In genomic region chr9:86303316-86303975, GRCh38 we compare ENCODE assay signal across 9 cellular contexts. TPM values are rescaled to one million over a fixed set of nuclear protein-coding genes. Genes with fewer than 3 reads are reported as not detected.
DNase-seq lines count a peak whose midpoint lies in the region; ATAC-seq and TF ChIP-seq lines count a peak whose summit lies in the region.
"Had no signal": no experiment of that assay in that cellular context is flagged by ENCODE, and none has a peak within 500 bp of the region (broad histone marks: within the 10 kb centered on the region; RNA-seq: fewer than 3 reads in every experiment).

No MANE protein-coding gene starts in this region.

- peaks cover 39% of the 10 kb centered on the region for H3K4me1 Mint-ChIP-seq in activated T-helper 1 cell treated with anti-CD3 and anti-CD28 coated beads, Interleukin-12 subunit alpha, Interleukin-12 subunit beta, Interleukin-2, Interleukin-4 antibody, amounts not matched to agents 30 ng/mL and 10 ng/mL and 1 ng/mL, durations not matched to agents 14 hours and 24 hours and 36 hours (ENCODE audit: low read depth)
- H3K4me1 Mint-ChIP-seq in immature natural killer cell (peaks cover 1 to 33% of the 10 kb centered on the region in 2 donors), type B pancreatic cell (ENCODE audit: unreplicated experiment) (peaks cover 12% of the 10 kb centered on the region)

- H3K36me3 Mint-ChIP-seq in activated T-helper 1 cell treated with anti-CD3 and anti-CD28 coated beads, Interleukin-12 subunit alpha, Interleukin-12 subunit beta, Interleukin-2, Interleukin-4 antibody, amounts not matched to agents 30 ng/mL and 10 ng/mL and 1 ng/mL, durations not matched to agents 14 hours and 24 hours and 36 hours (ENCODE audit: low read depth), result peaks cover 68% of the 10 kb centered on the region
- H3K36me3 Mint-ChIP-seq in immature natural killer cell (peaks cover 25 to 69% (median 37%) of the 10 kb centered on the region in 3 donors), type B pancreatic cell (peaks cover 37% of the 10 kb centered on the region)

- TF ChIP-seq CTCF in type B pancreatic cell (conservative IDR thresholded peaks at IDR 0.05), result no peak

- DNase-seq in activated naive CD4-positive, alpha-beta T cell treated with Interleukin-2 at 50 U/mL for 16 hours, result peak; percentile 49
- DNase-seq in activated naive CD4-positive, alpha-beta T cell (lab: John Stamatoyannopoulos, UW), result no peak
- DNase-seq in activated T-helper 1 cell treated with anti-CD3 and anti-CD28 coated beads, Interleukin-12 subunit alpha, Interleukin-12 subunit beta, Interleukin-2, Interleukin-4 antibody, amounts not matched to agents 30 ng/mL and 10 ng/mL and 1 ng/mL, durations not matched to agents 14 hours and 24 hours and 36 hours (ENCODE audit: low spot score), result peak; percentile 43
- DNase-seq in immature natural killer cell, result no peak
- DNase-seq in type B pancreatic cell (ENCODE audit: extremely low spot score, unreplicated experiment), result no peak
- DNase-seq in left lobe of liver (ENCODE audit: low spot score), result no peak
- DNase-seq: AML-193 had no signal

- no peaks in the 10 kb centered on the region for H3K27me3 Mint-ChIP-seq in activated T-helper 1 cell treated with anti-CD3 and anti-CD28 coated beads, Interleukin-12 subunit alpha, Interleukin-12 subunit beta, Interleukin-2, Interleukin-4 antibody, amounts not matched to agents 30 ng/mL and 10 ng/mL and 1 ng/mL, durations not matched to agents 14 hours and 24 hours and 36 hours (ENCODE audit: insufficient read depth)
- H3K27me3 Mint-ChIP-seq in immature natural killer cell (ENCODE audit: low read depth in 3 of 3) (no peaks in the 10 kb centered on the region), type B pancreatic cell (no peaks in the 10 kb centered on the region)

- intact Hi-C loops in activated T-helper 1 cell treated with anti-CD3 and anti-CD28 coated beads, Interleukin-12 subunit alpha, Interleukin-12 subunit beta, Interleukin-2, Interleukin-4 antibody, amounts not matched to agents 30 ng/mL and 10 ng/mL and 1 ng/mL, durations not matched to agents 14 hours and 24 hours and 36 hours (cut with micrococcal nuclease), result loop anchor here (5.0 kb wide), 2 partner anchors 34 to 49 kb away; partner anchors contain the start of gene TUT7

- ATAC-seq in HG03521 (IDR thresholded peaks at IDR 0.05; ENCODE audit: unreplicated experiment) (no peak), HG03025 (IDR thresholded peaks at IDR 0.05; ENCODE audit: low FRiP score, unreplicated experiment) (no peak), left lobe of liver (no peak)

- H3K27ac Mint-ChIP-seq in activated T-helper 1 cell treated with anti-CD3 and anti-CD28 coated beads, Interleukin-12 subunit alpha, Interleukin-12 subunit beta, Interleukin-2, Interleukin-4 antibody, amounts not matched to agents 30 ng/mL and 10 ng/mL and 1 ng/mL, durations not matched to agents 14 hours and 24 hours and 36 hours, result peak overlapping the region; percentile 71
- H3K27ac Mint-ChIP-seq in immature natural killer cell (peak overlapping the region; percentile 2 to 80 (median 48)), type B pancreatic cell (peak overlapping the region; percentile 31)

- peak overlapping the region; percentile 19 for H3K4me3 Mint-ChIP-seq in activated T-helper 1 cell treated with anti-CD3 and anti-CD28 coated beads, Interleukin-12 subunit alpha, Interleukin-12 subunit beta, Interleukin-2, Interleukin-4 antibody, amounts not matched to agents 30 ng/mL and 10 ng/mL and 1 ng/mL, durations not matched to agents 14 hours and 24 hours and 36 hours
- H3K4me3 Mint-ChIP-seq in immature natural killer cell (no peak overlapping the region), type B pancreatic cell (peak overlapping the region; percentile 14)

- H3K9me3 Mint-ChIP-seq in activated T-helper 1 cell treated with anti-CD3 and anti-CD28 coated beads, Interleukin-12 subunit alpha, Interleukin-12 subunit beta, Interleukin-2, Interleukin-4 antibody, amounts not matched to agents 30 ng/mL and 10 ng/mL and 1 ng/mL, durations not matched to agents 14 hours and 24 hours and 36 hours, result no peaks in the 10 kb centered on the region
- H3K9me3 Mint-ChIP-seq in immature natural killer cell, result no peaks in the 10 kb centered on the region
- no peaks in the 10 kb centered on the region for H3K9me3 Mint-ChIP-seq in type B pancreatic cell

RNA-seq across cellular contexts. Expression of gene ISCA1, which starts 21.1 kb away (rescaled TPM):
- total RNA-seq in activated T-helper 1 cell treated with anti-CD3 and anti-CD28 coated beads, Interleukin-12 subunit alpha, Interleukin-12 subunit beta, Interleukin-2, Interleukin-4 antibody, amounts not matched to agents 30 ng/mL and 10 ng/mL and 1 ng/mL, durations not matched to agents 14 hours and 24 hours and 36 hours, result 27.4 and 30.3 TPM in 2 replicates
- 10 to 100 TPM; 50.8 to 95.3 (median 74.9) TPM for polyA plus RNA-seq in immature natural killer cell
- total RNA-seq in type B pancreatic cell (ENCODE audit: low replicate concordance) (33.2 and 36.8 TPM in 2 replicates), left lobe of liver (16.7 TPM)

RNA-seq across cellular contexts. Expression of gene C9orf153, which starts 44.0 kb away (rescaled TPM):
- 0.34 TPM in 1 of 2 replicates, not detected in the other for total RNA-seq in activated T-helper 1 cell treated with anti-CD3 and anti-CD28 coated beads, Interleukin-12 subunit alpha, Interleukin-12 subunit beta, Interleukin-2, Interleukin-4 antibody, amounts not matched to agents 30 ng/mL and 10 ng/mL and 1 ng/mL, durations not matched to agents 14 hours and 24 hours and 36 hours
- not detected for polyA plus RNA-seq in immature natural killer cell
- total RNA-seq in type B pancreatic cell (ENCODE audit: low replicate concordance) (1.1 TPM in 1 of 2 replicates, not detected in the other), left lobe of liver (0.15 TPM)

RNA-seq across cellular contexts. Expression of gene TUT7, which starts 50.8 kb away (rescaled TPM):
- total RNA-seq in activated T-helper 1 cell treated with anti-CD3 and anti-CD28 coated beads, Interleukin-12 subunit alpha, Interleukin-12 subunit beta, Interleukin-2, Interleukin-4 antibody, amounts not matched to agents 30 ng/mL and 10 ng/mL and 1 ng/mL, durations not matched to agents 14 hours and 24 hours and 36 hours, result 44.1 and 44.5 TPM in 2 replicates
- polyA plus RNA-seq in immature natural killer cell, result 10 to 100 TPM; 16.1 to 34.4 (median 18.0) TPM
- total RNA-seq in type B pancreatic cell (ENCODE audit: low replicate concordance) (26.5 and 49.9 TPM in 2 replicates), left lobe of liver (37.3 TPM)

Comparison
In these comparisons a context has a peak if more than half of its experiments do, and no peak if none do; other contexts are left out.
1. DNase-seq: peak in activated naive CD4-positive, alpha-beta T cell treated with Interleukin-2 at 50 U/mL for 16 hours (single experiment) and activated T-helper 1 cell treated with anti-CD3 and anti-CD28 coated beads, Interleukin-12 subunit alpha, Interleukin-12 subunit beta, Interleukin-2, Interleukin-4 antibody, amounts not matched to agents 30 ng/mL and 10 ng/mL and 1 ng/mL, durations not matched to agents 14 hours and 24 hours and 36 hours (single experiment); none in activated naive CD4-positive, alpha-beta T cell (0 of 4), immature natural killer cell (0 of 3), type B pancreatic cell (single experiment) and left lobe of liver (single experiment).
2. H3K4me3 Mint-ChIP-seq: peak in activated T-helper 1 cell treated with anti-CD3 and anti-CD28 coated beads, Interleukin-12 subunit alpha, Interleukin-12 subunit beta, Interleukin-2, Interleukin-4 antibody, amounts not matched to agents 30 ng/mL and 10 ng/mL and 1 ng/mL, durations not matched to agents 14 hours and 24 hours and 36 hours (single experiment) and type B pancreatic cell (single experiment); none in immature natural killer cell (0 of 5).
3. Peak in every context shown above with its lines, with median percentiles within 50 percentile points of each other: H3K27ac Mint-ChIP-seq.